ENCODE assay signal across 1 cellular context in the genomic region with DNA sequence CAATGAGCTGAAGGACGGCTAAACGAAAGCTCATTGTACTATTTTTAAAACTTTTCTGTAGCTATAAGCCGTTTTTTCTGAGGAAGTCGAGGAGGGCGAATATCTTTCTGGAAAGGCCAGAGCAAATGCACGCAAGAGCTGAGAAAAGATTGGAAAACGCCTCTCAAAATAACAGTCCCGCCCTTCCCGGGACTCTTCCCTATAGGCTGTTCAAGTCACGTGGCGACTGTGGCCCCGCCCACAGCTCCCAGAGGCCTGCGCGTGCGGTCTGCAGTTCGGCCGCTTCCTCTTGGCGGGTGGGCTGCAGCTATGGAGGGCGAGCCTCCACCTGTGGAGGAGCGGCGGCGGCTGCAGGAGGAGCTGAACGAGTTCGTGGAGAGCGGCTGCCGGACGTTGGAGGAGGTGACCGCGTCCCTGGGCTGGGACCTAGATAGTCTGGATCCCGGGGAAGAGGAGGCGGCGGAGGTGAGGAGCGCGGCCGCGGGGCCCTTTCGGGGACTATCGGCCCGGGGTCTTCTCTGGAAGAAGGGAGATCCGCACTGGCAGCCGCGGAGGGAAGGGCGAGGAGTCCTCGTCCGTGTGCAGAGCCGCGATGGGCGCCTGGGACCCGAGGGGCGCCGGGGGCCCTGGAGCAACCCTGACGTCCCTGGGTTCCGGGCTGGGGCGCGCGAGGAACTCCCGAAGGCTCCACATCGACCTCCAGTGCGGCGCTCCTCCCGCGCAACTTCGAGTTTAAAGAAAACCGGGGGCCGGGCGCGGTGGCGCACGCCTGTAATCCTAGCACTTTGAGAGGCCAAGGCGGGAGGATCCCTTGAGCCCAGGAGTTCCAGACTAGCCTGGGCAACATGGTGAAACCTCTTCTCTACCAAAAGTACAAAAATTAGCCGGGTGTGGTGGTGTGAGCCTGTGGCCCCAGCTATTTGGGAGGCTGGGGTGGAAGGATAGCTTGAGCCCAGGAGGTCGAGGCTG.
TF ChIP-seq lines count a peak whose summit lies in the region.

TSS of gene SNRNP48 (plus strand) at position 250 of the 969 bp plus-strand sequence. CDS start at position 310, 60 bp downstream.

TF ChIP-seq in H1, 55 proteins besides CTCF, POLR2A, EP300 and RAD21 (continues in another document):
- TF ChIP-seq KDM1A (IDR thresholded peaks at IDR 0.05; ENCODE audit: borderline replicate concordance, low read length), result no peak
- TF ChIP-seq NRF1 (IDR thresholded peaks at IDR 0.05; ENCODE audit: low read depth, low read length), result peak; percentile 28; the same call in 1 of the 2 replicates
- TF ChIP-seq SP2 (IDR thresholded peaks at IDR 0.05; ENCODE audit: low read length), result no peak
- TF ChIP-seq SAP30 (IDR thresholded peaks at IDR 0.05; ENCODE audit: insufficient read depth, insufficient replicate concordance, low read length), result no peak
- peak; percentile 94 for TF ChIP-seq ASH2L (IDR thresholded peaks at IDR 0.05; ENCODE audit: low read length)
- TF ChIP-seq EGR1 (IDR thresholded peaks at IDR 0.05; ENCODE audit: borderline replicate concordance, low read depth, low read length), result no peak
- TF ChIP-seq ATF2 (IDR thresholded peaks at IDR 0.05; ENCODE audit: low read length), result no peak
- TF ChIP-seq BACH1 (IDR thresholded peaks at IDR 0.05; ENCODE audit: low read length), result no peak
- TF ChIP-seq CHD1 (IDR thresholded peaks at IDR 0.05; ENCODE audit: low read depth, low read length), result no peak
- TF ChIP-seq ZNF274 (IDR thresholded peaks at IDR 0.05; ENCODE audit: borderline replicate concordance, extremely low read depth, low read length), result no peak
- TF ChIP-seq RFX5 (IDR thresholded peaks at IDR 0.05; ENCODE audit: borderline replicate concordance, low read depth, low read length), result no peak
- no peak for TF ChIP-seq MAFK (IDR thresholded peaks at IDR 0.05; ENCODE audit: low read depth, low read length)
- no peak for TF ChIP-seq TCF12 (IDR thresholded peaks at IDR 0.05; ENCODE audit: low read depth, low read length)
- TF ChIP-seq SIX5 (IDR thresholded peaks at IDR 0.05; ENCODE audit: low read depth, low read length), result no peak
- TF ChIP-seq BCL11A (IDR thresholded peaks at IDR 0.05; ENCODE audit: low read depth in 2 of 2, low read length in 2 of 2), result no peak
- no peak for TF ChIP-seq GTF2F1 (IDR thresholded peaks at IDR 0.05; ENCODE audit: borderline replicate concordance, low read depth, low read length)
- TF ChIP-seq EZH2 (IDR thresholded peaks at IDR 0.05; ENCODE audit: low read depth, low read length, severe bottlenecking), result no peak
- TF ChIP-seq NANOG (IDR thresholded peaks at IDR 0.05; ENCODE audit: insufficient read depth, low read depth, low read length, poor library complexity, severe bottlenecking), result no peak
- no peak for TF ChIP-seq CBX8 (IDR thresholded peaks at IDR 0.05; ENCODE audit: borderline replicate concordance, low read depth, low read length)
- no peak for TF ChIP-seq BRCA1 (IDR thresholded peaks at IDR 0.05; ENCODE audit: low read depth, low read length)
- TF ChIP-seq, protein P1, sequence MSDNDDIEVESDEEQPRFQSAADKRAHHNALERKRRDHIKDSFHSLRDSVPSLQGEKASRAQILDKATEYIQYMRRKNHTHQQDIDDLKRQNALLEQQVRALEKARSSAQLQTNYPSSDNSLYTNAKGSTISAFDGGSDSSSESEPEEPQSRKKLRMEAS (IDR thresholded peaks at IDR 0.05), result peak; percentile 78
- peak; percentile 95 for TF ChIP-seq PHF8 (conservative IDR thresholded peaks at IDR 0.05; ENCODE audit: low read depth, low read length)
- TF ChIP-seq CBX5 (IDR thresholded peaks at IDR 0.05; ENCODE audit: low read depth, low read length), result no peak
- TF ChIP-seq TAF1 (IDR thresholded peaks at IDR 0.05; ENCODE audit: low read depth, low read length), result peak; percentile 82
- TF ChIP-seq RNF2 (IDR thresholded peaks at IDR 0.05; ENCODE audit: borderline replicate concordance, low read depth, low read length, missing control alignments, poor library complexity, severe bottlenecking), result no peak
- peak; percentile 66; the same call in 1 of the 2 replicates for TF ChIP-seq RBBP5 (IDR thresholded peaks at IDR 0.05; ENCODE audit: borderline replicate concordance, low read depth, low read length)
- TF ChIP-seq JUN (IDR thresholded peaks at IDR 0.05; ENCODE audit: low read depth, low read length), result no peak
- TF ChIP-seq HDAC6 (IDR thresholded peaks at IDR 0.05; ENCODE audit: low read depth, low read length), result no peak
- 0 out of 2 replicates have a peak, but pooled peaks have one; percentile 19 for TF ChIP-seq CHD2 (IDR thresholded peaks at IDR 0.05; ENCODE audit: low read length)
- TF ChIP-seq SRF (IDR thresholded peaks at IDR 0.05; ENCODE audit: low read depth, low read length), result no peak
- TF ChIP-seq JUND (IDR thresholded peaks at IDR 0.05; ENCODE audit: low read length), result no peak
- TF ChIP-seq GABPA (IDR thresholded peaks at IDR 0.05; ENCODE audit: borderline replicate concordance, insufficient read depth, low read length), result no peak
- TF ChIP-seq YY1 (IDR thresholded peaks at IDR 0.05; ENCODE audit: low read depth, low read length), result peak; percentile 76
- no peak for TF ChIP-seq SIRT6 (IDR thresholded peaks at IDR 0.05; ENCODE audit: low read length)
- peak; percentile 87 for TF ChIP-seq TBP (IDR thresholded peaks at IDR 0.05; ENCODE audit: low read depth, low read length)
- TF ChIP-seq CEBPB (IDR thresholded peaks at IDR 0.05; ENCODE audit: low read depth, low read length), result no peak
- TF ChIP-seq KDM4A (IDR thresholded peaks at IDR 0.05; ENCODE audit: low read depth, low read length, severe bottlenecking), result peak; percentile 82
- no peak for TF ChIP-seq FOSL1 (IDR thresholded peaks at IDR 0.05; ENCODE audit: insufficient read depth, low read depth, low read length)
- no peak for TF ChIP-seq TAF7 (optimal IDR thresholded peaks at IDR 0.05; ENCODE audit: borderline replicate concordance, low read depth, low read length)
- TF ChIP-seq KDM5A (IDR thresholded peaks at IDR 0.05; ENCODE audit: low read length), result no peak
- 0 out of 4 replicates have a peak, but pooled peaks of 1 of the 2 experiments have one; percentile 35 for TF ChIP-seq HDAC2 (IDR thresholded peaks at IDR 0.05; ENCODE audit: borderline replicate concordance in 1 of 2, low read depth in 2 of 2, low read length in 2 of 2)
- TF ChIP-seq CREB1 (IDR thresholded peaks at IDR 0.05), result no peak
- TF ChIP-seq, protein P2, sequence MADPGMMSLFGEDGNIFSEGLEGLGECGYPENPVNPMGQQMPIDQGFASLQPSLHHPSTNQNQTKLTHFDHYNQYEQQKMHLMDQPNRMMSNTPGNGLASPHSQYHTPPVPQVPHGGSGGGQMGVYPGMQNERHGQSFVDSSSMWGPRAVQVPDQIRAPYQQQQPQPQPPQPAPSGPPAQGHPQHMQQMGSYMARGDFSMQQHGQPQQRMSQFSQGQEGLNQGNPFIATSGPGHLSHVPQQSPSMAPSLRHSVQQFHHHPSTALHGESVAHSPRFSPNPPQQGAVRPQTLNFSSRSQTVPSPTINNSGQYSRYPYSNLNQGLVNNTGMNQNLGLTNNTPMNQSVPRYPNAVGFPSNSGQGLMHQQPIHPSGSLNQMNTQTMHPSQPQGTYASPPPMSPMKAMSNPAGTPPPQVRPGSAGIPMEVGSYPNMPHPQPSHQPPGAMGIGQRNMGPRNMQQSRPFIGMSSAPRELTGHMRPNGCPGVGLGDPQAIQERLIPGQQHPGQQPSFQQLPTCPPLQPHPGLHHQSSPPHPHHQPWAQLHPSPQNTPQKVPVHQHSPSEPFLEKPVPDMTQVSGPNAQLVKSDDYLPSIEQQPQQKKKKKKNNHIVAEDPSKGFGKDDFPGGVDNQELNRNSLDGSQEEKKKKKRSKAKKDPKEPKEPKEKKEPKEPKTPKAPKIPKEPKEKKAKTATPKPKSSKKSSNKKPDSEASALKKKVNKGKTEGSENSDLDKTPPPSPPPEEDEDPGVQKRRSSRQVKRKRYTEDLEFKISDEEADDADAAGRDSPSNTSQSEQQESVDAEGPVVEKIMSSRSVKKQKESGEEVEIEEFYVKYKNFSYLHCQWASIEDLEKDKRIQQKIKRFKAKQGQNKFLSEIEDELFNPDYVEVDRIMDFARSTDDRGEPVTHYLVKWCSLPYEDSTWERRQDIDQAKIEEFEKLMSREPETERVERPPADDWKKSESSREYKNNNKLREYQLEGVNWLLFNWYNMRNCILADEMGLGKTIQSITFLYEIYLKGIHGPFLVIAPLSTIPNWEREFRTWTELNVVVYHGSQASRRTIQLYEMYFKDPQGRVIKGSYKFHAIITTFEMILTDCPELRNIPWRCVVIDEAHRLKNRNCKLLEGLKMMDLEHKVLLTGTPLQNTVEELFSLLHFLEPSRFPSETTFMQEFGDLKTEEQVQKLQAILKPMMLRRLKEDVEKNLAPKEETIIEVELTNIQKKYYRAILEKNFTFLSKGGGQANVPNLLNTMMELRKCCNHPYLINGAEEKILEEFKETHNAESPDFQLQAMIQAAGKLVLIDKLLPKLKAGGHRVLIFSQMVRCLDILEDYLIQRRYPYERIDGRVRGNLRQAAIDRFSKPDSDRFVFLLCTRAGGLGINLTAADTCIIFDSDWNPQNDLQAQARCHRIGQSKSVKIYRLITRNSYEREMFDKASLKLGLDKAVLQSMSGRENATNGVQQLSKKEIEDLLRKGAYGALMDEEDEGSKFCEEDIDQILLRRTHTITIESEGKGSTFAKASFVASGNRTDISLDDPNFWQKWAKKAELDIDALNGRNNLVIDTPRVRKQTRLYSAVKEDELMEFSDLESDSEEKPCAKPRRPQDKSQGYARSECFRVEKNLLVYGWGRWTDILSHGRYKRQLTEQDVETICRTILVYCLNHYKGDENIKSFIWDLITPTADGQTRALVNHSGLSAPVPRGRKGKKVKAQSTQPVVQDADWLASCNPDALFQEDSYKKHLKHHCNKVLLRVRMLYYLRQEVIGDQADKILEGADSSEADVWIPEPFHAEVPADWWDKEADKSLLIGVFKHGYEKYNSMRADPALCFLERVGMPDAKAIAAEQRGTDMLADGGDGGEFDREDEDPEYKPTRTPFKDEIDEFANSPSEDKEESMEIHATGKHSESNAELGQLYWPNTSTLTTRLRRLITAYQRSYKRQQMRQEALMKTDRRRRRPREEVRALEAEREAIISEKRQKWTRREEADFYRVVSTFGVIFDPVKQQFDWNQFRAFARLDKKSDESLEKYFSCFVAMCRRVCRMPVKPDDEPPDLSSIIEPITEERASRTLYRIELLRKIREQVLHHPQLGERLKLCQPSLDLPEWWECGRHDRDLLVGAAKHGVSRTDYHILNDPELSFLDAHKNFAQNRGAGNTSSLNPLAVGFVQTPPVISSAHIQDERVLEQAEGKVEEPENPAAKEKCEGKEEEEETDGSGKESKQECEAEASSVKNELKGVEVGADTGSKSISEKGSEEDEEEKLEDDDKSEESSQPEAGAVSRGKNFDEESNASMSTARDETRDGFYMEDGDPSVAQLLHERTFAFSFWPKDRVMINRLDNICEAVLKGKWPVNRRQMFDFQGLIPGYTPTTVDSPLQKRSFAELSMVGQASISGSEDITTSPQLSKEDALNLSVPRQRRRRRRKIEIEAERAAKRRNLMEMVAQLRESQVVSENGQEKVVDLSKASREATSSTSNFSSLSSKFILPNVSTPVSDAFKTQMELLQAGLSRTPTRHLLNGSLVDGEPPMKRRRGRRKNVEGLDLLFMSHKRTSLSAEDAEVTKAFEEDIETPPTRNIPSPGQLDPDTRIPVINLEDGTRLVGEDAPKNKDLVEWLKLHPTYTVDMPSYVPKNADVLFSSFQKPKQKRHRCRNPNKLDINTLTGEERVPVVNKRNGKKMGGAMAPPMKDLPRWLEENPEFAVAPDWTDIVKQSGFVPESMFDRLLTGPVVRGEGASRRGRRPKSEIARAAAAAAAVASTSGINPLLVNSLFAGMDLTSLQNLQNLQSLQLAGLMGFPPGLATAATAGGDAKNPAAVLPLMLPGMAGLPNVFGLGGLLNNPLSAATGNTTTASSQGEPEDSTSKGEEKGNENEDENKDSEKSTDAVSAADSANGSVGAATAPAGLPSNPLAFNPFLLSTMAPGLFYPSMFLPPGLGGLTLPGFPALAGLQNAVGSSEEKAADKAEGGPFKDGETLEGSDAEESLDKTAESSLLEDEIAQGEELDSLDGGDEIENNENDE (IDR thresholded peaks at IDR 0.05; ENCODE audit: insufficient replicate concordance, low read length), result no peak
- TF ChIP-seq ATF3 (IDR thresholded peaks at IDR 0.05; ENCODE audit: insufficient read depth, low read depth, low read length), result peak; percentile 80
- TF ChIP-seq POLR2AphosphoS5 (IDR thresholded peaks at IDR 0.05; ENCODE audit: low read depth, low read length), result peak; percentile 66; the same call in 1 of the 2 replicates
- TF ChIP-seq, protein P3, sequence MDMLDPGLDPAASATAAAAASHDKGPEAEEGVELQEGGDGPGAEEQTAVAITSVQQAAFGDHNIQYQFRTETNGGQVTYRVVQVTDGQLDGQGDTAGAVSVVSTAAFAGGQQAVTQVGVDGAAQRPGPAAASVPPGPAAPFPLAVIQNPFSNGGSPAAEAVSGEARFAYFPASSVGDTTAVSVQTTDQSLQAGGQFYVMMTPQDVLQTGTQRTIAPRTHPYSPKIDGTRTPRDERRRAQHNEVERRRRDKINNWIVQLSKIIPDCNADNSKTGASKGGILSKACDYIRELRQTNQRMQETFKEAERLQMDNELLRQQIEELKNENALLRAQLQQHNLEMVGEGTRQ (IDR thresholded peaks at IDR 0.05; ENCODE audit: low read length), result peak; percentile 95
- no peak for TF ChIP-seq SUZ12 (IDR thresholded peaks at IDR 0.05; ENCODE audit: low read length)
- TF ChIP-seq SP1 (IDR thresholded peaks at IDR 0.05; ENCODE audit: low read depth, low read length), result peak; percentile 90
- no peak for TF ChIP-seq SIN3A (conservative IDR thresholded peaks at IDR 0.05 in 1 of 2, IDR thresholded peaks at IDR 0.05 in 1 of 2; ENCODE audit: low read depth in 1 of 2, low read length in 2 of 2)
- no peak for TF ChIP-seq CTBP2 (IDR thresholded peaks at IDR 0.05; ENCODE audit: borderline replicate concordance, insufficient read depth, insufficient read length, low read length)
- TF ChIP-seq RXRA (IDR thresholded peaks at IDR 0.05; ENCODE audit: insufficient read depth, low read depth, low read length), result no peak
- peak; percentile 85; the same call in 1 of the 2 replicates for TF ChIP-seq SP4 (IDR thresholded peaks at IDR 0.05; ENCODE audit: low read length)
- no peak for TF ChIP-seq POU5F1 (IDR thresholded peaks at IDR 0.05; ENCODE audit: low read depth, low read length)
- TF ChIP-seq TEAD4 (IDR thresholded peaks at IDR 0.05; ENCODE audit: low read depth, low read length), result no peak
